ENCODE assay signal across 25 cellular contexts in the genomic region with DNA sequence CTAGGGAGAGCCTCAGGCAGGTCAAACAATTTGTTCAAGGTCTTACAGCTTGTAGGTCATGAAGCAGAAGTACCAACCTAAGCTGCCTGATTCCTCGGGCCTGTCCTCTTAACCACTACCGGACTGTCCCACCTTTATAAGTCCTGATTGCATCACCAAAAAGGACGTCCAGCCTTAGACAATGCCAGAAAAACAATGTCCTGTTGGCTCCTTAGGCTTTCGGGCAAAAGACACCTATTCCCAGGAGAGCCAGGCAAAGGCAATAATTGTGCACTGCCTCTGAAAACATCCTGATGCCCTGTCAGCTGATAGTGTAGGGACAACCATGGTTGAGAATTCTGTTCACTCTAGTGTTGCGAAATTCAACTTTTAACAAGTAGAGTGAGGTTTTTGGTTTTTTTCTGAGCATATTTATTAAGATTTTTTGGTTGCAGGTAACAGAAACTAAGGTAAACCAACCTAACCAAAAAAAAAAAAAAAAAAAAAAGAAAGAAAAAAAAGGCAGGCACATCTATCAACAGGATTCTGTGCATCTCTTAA.
"Had no signal": no experiment of that assay in that cellular context is flagged by ENCODE, and none has a peak within 500 bp of the region (broad histone marks: within the 10 kb centered on the region; RNA-seq: fewer than 3 reads in every experiment).

No MANE protein-coding gene starts in this region.

- DNase-seq: activated B cell treated with CpG ODN at 0.5 μM for 24 hours; activated CD4-positive, alpha-beta memory T cell treated with anti-CD3 and anti-CD28 coated beads, Interleukin-2, amount 10 ng/mL, durations not matched to agents 7 days and 5 days; activated CD4-positive, alpha-beta T cell treated with anti-CD3 and anti-CD28 coated beads for 1 hour; activated CD4-positive, alpha-beta T cell treated with anti-CD3 and anti-CD28 coated beads for 36 hours; activated CD4-positive, alpha-beta T cell treated with anti-CD3 and anti-CD28 coated beads for 48 hours; activated CD4-positive, alpha-beta T cell treated with anti-CD3 and anti-CD28 coated beads, Interleukin-2, amount 10 ng/mL, durations not matched to agents 7 days and 5 days; activated CD4-positive, alpha-beta T cell treated with anti-CD3 and anti-CD28 coated beads, Interleukin-2, amount 50 U/mL, for 48 hours; activated CD8-positive, alpha-beta memory T cell treated with anti-CD3 and anti-CD28 coated beads for 24 hours; activated CD8-positive, alpha-beta memory T cell treated with anti-CD3 and anti-CD28 coated beads, Interleukin-2, amount 10 ng/mL, durations not matched to agents 7 days and 5 days; activated CD8-positive, alpha-beta memory T cell treated with anti-CD3 and anti-CD28 coated beads, Interleukin-2, amount 50 U/mL, for 48 hours; activated CD8-positive, alpha-beta T cell treated with anti-CD3 and anti-CD28 coated beads, Interleukin-2, amount 10 ng/mL, durations not matched to agents 7 days and 5 days; activated gamma-delta T cell; activated naive CD4-positive, alpha-beta T cell treated with anti-CD3 and anti-CD28 coated beads, Interleukin-2, amount 10 ng/mL, durations not matched to agents 7 days and 5 days; activated naive CD4-positive, alpha-beta T cell treated with Interleukin-2 at 50 U/mL for 16 hours; activated naive CD8-positive, alpha-beta T cell treated with anti-CD3 and anti-CD28 coated beads, Interleukin-2, amount 10 ng/mL, durations not matched to agents 7 days and 5 days; activated naive CD8-positive, alpha-beta T cell treated with anti-CD3 and anti-CD28 coated beads, Interleukin-2, amount 50 U/mL, for 24 hours; activated T-cell treated with anti-CD3 and anti-CD28 coated beads, Interleukin-2, amount 50 U/mL, for 24 hours; activated T-cell treated with anti-CD3 and anti-CD28 coated beads, Interleukin-2, amount 50 U/mL, for 72 hours; amygdala; anterior cingulate cortex; caudate nucleus; cerebellar nuclear complex; T-helper 1 cell; T-helper 2 cell; T-helper 9 cell had no signal
